In genomic region chr2:138491495-138491862, GRCh38 we compare ENCODE assay signal across 19 cellular contexts. TPM values are rescaled to one million over a fixed set of nuclear protein-coding genes. Genes with fewer than 3 reads are reported as not detected.
DNase-seq lines count a peak whose midpoint lies in the region; ATAC-seq and TF ChIP-seq lines count a peak whose summit lies in the region.
"Had no signal": no experiment of that assay in that cellular context is flagged by ENCODE, and none has a peak within 500 bp of the region (broad histone marks: within the 10 kb centered on the region; RNA-seq: fewer than 3 reads in every experiment).

No MANE protein-coding gene starts in this region.

- H3K4me1 ChIP-seq in prostate gland (replicated peaks) = no peaks in the 10 kb centered on the region
- H3K4me1 ChIP-seq: BLaER1 treated with 17β-estradiol and CSF1 and Interleukin-3, amounts not matched to agents 10 nM and 100 nM had no signal

- H3K27ac ChIP-seq in 22Rv1 (peak overlapping the region; percentile 62), VCaP (peak overlapping the region; percentile 94), prostate gland (peak overlapping the region; percentile 44 to 62)
- H3K27ac ChIP-seq: BLaER1 treated with 17β-estradiol and CSF1 and Interleukin-3, amounts not matched to agents 10 nM and 100 nM; HL-60 had no signal

- DNase-seq in left lobe of liver (ENCODE audit: low spot score) = no peak
- no peak for DNase-seq in prostate gland (ENCODE audit: low spot score)
- DNase-seq in GM20000 (ENCODE audit: low spot score) = no peak
- no peak for DNase-seq in AG08396 (ENCODE audit: low spot score)
- DNase-seq: 8988T; CD8-positive, alpha-beta T cell; DMS 273 treated with DMSO at 0.1 percent for 48 hours; DND-41; EL; GOT3; H7; HFFc6; KBM-7 had no signal

- peak; percentile 10 for ATAC-seq in left lobe of liver
- no peak for ATAC-seq in GM21723 (IDR thresholded peaks at IDR 0.05; ENCODE audit: unreplicated experiment)
- ATAC-seq: CD8-positive, alpha-beta T cell; HCT116 had no signal

- no peaks in the 10 kb centered on the region for H3K9me3 ChIP-seq in prostate gland
- H3K9me3 ChIP-seq: BLaER1 treated with 17β-estradiol and CSF1 and Interleukin-3, amounts not matched to agents 10 nM and 100 nM had no signal

- H3K36me3 ChIP-seq in prostate gland = no peaks in the 10 kb centered on the region
- H3K36me3 ChIP-seq: BLaER1 treated with 17β-estradiol and CSF1 and Interleukin-3, amounts not matched to agents 10 nM and 100 nM had no signal

- no peaks in the 10 kb centered on the region for H3K27me3 ChIP-seq in prostate gland (replicated peaks; ENCODE audit: insufficient read depth)
- H3K27me3 ChIP-seq: BLaER1 treated with 17β-estradiol and CSF1 and Interleukin-3, amounts not matched to agents 10 nM and 100 nM had no signal

- TF ChIP-seq POLR2A in prostate gland (IDR thresholded peaks at IDR 0.05) = no peak

- H3K4me3 ChIP-seq in prostate gland = no peak overlapping the region
- H3K4me3 ChIP-seq: BLaER1 treated with 17β-estradiol and CSF1 and Interleukin-3, amounts not matched to agents 10 nM and 100 nM had no signal

- TF ChIP-seq CTCF in 22Rv1 (IDR thresholded peaks at IDR 0.05) = no peak
- no peak for TF ChIP-seq CTCF in VCaP (conservative IDR thresholded peaks at IDR 0.05)
- TF ChIP-seq CTCF in prostate gland (IDR thresholded peaks at IDR 0.05) = no peak
- TF ChIP-seq CTCF in GM20000 (IDR thresholded peaks at IDR 0.05; ENCODE audit: extremely low read depth, missing control alignments) = no peak

- intact Hi-C loops in prostate gland (cut with DNase I) = no loop called here

RNA-seq across cellular contexts. Expression of gene SPOPL, which starts 10.1 kb away (rescaled TPM):
- total RNA-seq in left lobe of liver = 11.3 TPM
- total RNA-seq in prostate gland = 10 to 100 TPM; 19.7 to 24.9 TPM
